20 cellular contexts compared by ENCODE assay signal in genomic region chr7:106668853-106669539, GRCh38. TPM values are rescaled to one million over a fixed set of nuclear protein-coding genes. Genes with fewer than 3 reads are reported as not detected.
DNase-seq lines count a peak whose midpoint lies in the region; ATAC-seq, FAIRE-seq and TF ChIP-seq lines count a peak whose summit lies in the region.
"Had no signal": no experiment of that assay in that cellular context is flagged by ENCODE, and none has a peak within 500 bp of the region (broad histone marks: within the 10 kb centered on the region; RNA-seq: fewer than 3 reads in every experiment).

No MANE protein-coding gene starts in this region.

- no peaks in the 10 kb centered on the region for H3K9me1 ChIP-seq in K562 (ENCODE audit: control insufficient read depth, insufficient read depth, low read length)

- H3K9me3 Mint-ChIP-seq in activated CD4-positive, alpha-beta T cell treated with anti-CD3 and anti-CD28 coated beads for 36 hours (ENCODE audit: low read depth): no peaks in the 10 kb centered on the region
- no peaks in the 10 kb centered on the region for H3K9me3 Mint-ChIP-seq in stimulated activated effector memory CD8-positive, alpha-beta T cell treated with anti-CD3 and anti-CD28 coated beads, Interleukin-12 subunit alpha, Interleukin-12 subunit beta, amount 100 ng/mL, for 72 hours

- no peaks in the 10 kb centered on the region for H3K9me3 ChIP-seq in K562 (replicated peaks; ENCODE audit: control insufficient read depth, insufficient read depth, low read depth, low read length)
- H3K9me3 ChIP-seq: BE2C, Caco-2 had no signal

- peaks cover 0 to 2% of the 10 kb centered on the region in 2 experiments; a peak in 2 of 5 replicates for H3K4me1 ChIP-seq in K562 (replicated peaks in 1 of 2; ENCODE audit: control insufficient read depth in 2 of 2, insufficient read depth in 2 of 2, low read length in 2 of 2)
- H3K4me1 ChIP-seq: BE2C, Caco-2 had no signal

- H2AFZ ChIP-seq in K562 (ENCODE audit: low read depth, low read length): peak overlapping the region; percentile 6; the same call in 1 of the 2 replicates

- TF ChIP-seq EP300 in K562 (IDR thresholded peaks at IDR 0.05; ENCODE audit: low read length): no peak

- no peak for TF ChIP-seq CTCF in K562 (IDR thresholded peaks at IDR 0.05 in 2 of 3, conservative IDR thresholded peaks at IDR 0.05 in 1 of 3; ENCODE audit: insufficient read depth in 2 of 3, low read depth in 1 of 3, low read length in 3 of 3)
- no peak for TF ChIP-seq CTCF in RWPE1 (conservative IDR thresholded peaks at IDR 0.05; ENCODE audit: low read depth)

- no peak overlapping the region for H3K4me3 ChIP-seq in K562

- H3K9ac ChIP-seq in K562 (ENCODE audit: insufficient read depth in 1 of 2, low read depth in 2 of 2, low read length in 2 of 2): no peak overlapping the region
- H3K9ac ChIP-seq: SK-N-SH had no signal

- H3K79me2 ChIP-seq in K562 (ENCODE audit: control insufficient read depth, insufficient read depth, low read length): no peaks in the 10 kb centered on the region

- H3K4me3 Mint-ChIP-seq in activated CD4-positive, alpha-beta T cell treated with anti-CD3 and anti-CD28 coated beads for 36 hours: no peak overlapping the region
- no peak overlapping the region for H3K4me3 Mint-ChIP-seq in stimulated activated effector memory CD8-positive, alpha-beta T cell treated with anti-CD3 and anti-CD28 coated beads, Interleukin-12 subunit alpha, Interleukin-12 subunit beta, amount 100 ng/mL, for 72 hours
- H3K4me3 Mint-ChIP-seq: CD4-positive, CD25-positive, alpha-beta regulatory T cell had no signal

- intact Hi-C loops in activated CD4-positive, alpha-beta T cell treated with anti-CD3 and anti-CD28 coated beads for 36 hours (cut with DNase I, micrococcal nuclease): loop anchor here in 1 of 2 experiments (10.0 kb wide), 1 partner anchor 206 kb away; no protein-coding TSS in a partner anchor
- intact Hi-C loops in K562 (cut with micrococcal nuclease): loop anchor here (2.0 kb wide), 1 partner anchor 64 kb away; no protein-coding TSS in a partner anchor

- POLR2A ChIA-PET in activated CD4-positive, alpha-beta T cell treated with anti-CD3 and anti-CD28 coated beads for 36 hours (lab: Charles Lee): no interaction called here
- POLR2A ChIA-PET in K562 (lab: Yijun Ruan, JAX) (interaction anchor here (0.7 to 1.3 kb wide), 2 partner anchors 10 to 365 kb away, joined by 3 to 9 read pairs; no protein-coding TSS in a partner anchor), RWPE1 (lab: Yijun Ruan, JAX; ENCODE audit: low non-redundant PET) (interaction anchor here (0.5 kb wide), 1 partner anchor 26 kb away, joined by 4 read pairs; no protein-coding TSS in a partner anchor)

- H4K20me1 ChIP-seq in K562 (replicated peaks; ENCODE audit: control insufficient read depth, insufficient read depth, low read length): no peaks in the 10 kb centered on the region

- no peak for TF ChIP-seq POLR2A in K562 (conservative IDR thresholded peaks at IDR 0.05)

- H3K4me1 Mint-ChIP-seq in activated CD4-positive, alpha-beta T cell treated with anti-CD3 and anti-CD28 coated beads for 36 hours: peaks cover 9% of the 10 kb centered on the region
- peaks cover 6% of the 10 kb centered on the region for H3K4me1 Mint-ChIP-seq in stimulated activated effector memory CD8-positive, alpha-beta T cell treated with anti-CD3 and anti-CD28 coated beads, Interleukin-12 subunit alpha, Interleukin-12 subunit beta, amount 100 ng/mL, for 72 hours

- CTCF ChIA-PET in activated CD4-positive, alpha-beta T cell treated with anti-CD3 and anti-CD28 coated beads for 36 hours (lab: Charles Lee): interaction anchor here (0.9 to 2.2 kb wide), 3 partner anchors 11 to 68 kb away, joined by 3 to 10 read pairs (median 7); no protein-coding TSS in a partner anchor
- CTCF ChIA-PET in K562 (lab: Yijun Ruan, JAX; ENCODE audit: low intra/inter-chr PET ratio): no interaction called here
- CTCF ChIA-PET in RWPE1 (lab: Yijun Ruan, JAX): no interaction called here

- H3K27ac Mint-ChIP-seq in activated CD4-positive, alpha-beta T cell treated with anti-CD3 and anti-CD28 coated beads for 36 hours: no peak overlapping the region
- no peak overlapping the region for H3K27ac Mint-ChIP-seq in stimulated activated effector memory CD8-positive, alpha-beta T cell treated with anti-CD3 and anti-CD28 coated beads, Interleukin-12 subunit alpha, Interleukin-12 subunit beta, amount 100 ng/mL, for 72 hours
- H3K27ac Mint-ChIP-seq: CD4-positive, CD25-positive, alpha-beta regulatory T cell had no signal

- no peaks in the 10 kb centered on the region for H3K27me3 Mint-ChIP-seq in activated CD4-positive, alpha-beta T cell treated with anti-CD3 and anti-CD28 coated beads for 36 hours
- H3K27me3 Mint-ChIP-seq: CD4-positive, CD25-positive, alpha-beta regulatory T cell had no signal

- no peaks in the 10 kb centered on the region for H3K36me3 ChIP-seq in K562 (ENCODE audit: control insufficient read depth, insufficient read depth, low read length)
- H3K36me3 ChIP-seq: BE2C had no signal

- peak; percentile 16 for DNase-seq in activated CD4-positive, alpha-beta T cell treated with anti-CD3 and anti-CD28 coated beads for 36 hours
- no peak for DNase-seq in activated CD4-positive, alpha-beta T cell treated with anti-CD3 and anti-CD28 coated beads for 4 hours
- DNase-seq in NCI-H146 treated with DMSO at 0.1 percent for 48 hours (lab: John Stamatoyannopoulos, UW; ENCODE audit: unreplicated experiment): peak; percentile 10
- no peak for DNase-seq in K562 (ENCODE audit: extremely low read depth in 1 of 4, low spot score in 3 of 4)
- no peak for DNase-seq in stimulated activated effector memory CD8-positive, alpha-beta T cell treated with anti-CD3 and anti-CD28 coated beads, Interleukin-12 subunit alpha, Interleukin-12 subunit beta, amount 100 ng/mL, for 72 hours (ENCODE audit: low spot score in 2 of 2)
- DNase-seq in islet precursor cell: no peak
- DNase-seq in RWPE1 (ENCODE audit: low spot score): no peak
- DNase-seq in NOMO-1 treated with DMSO at 0.1 percent for 48 hours (lab: John Stamatoyannopoulos, UW; ENCODE audit: unreplicated experiment): no peak
- DNase-seq: BE2C; Caco-2; CD4-positive, CD25-positive, alpha-beta regulatory T cell; H7; KBM-7; NCI-H1105 treated with DMSO at 0.1 percent for 48 hours; NCI-H187; NCI-H226; NCI-H526; SHP77 treated with DMSO at 0.1 percent for 48 hours; SK-N-SH had no signal

- no peak for ATAC-seq in activated CD4-positive, alpha-beta T cell treated with anti-CD3 and anti-CD28 coated beads for 36 hours
- ATAC-seq in K562: peak; percentile 42; the same call in 2 of the 3 replicates
- peak; percentile 61 for ATAC-seq in stimulated activated effector memory CD8-positive, alpha-beta T cell treated with anti-CD3 and anti-CD28 coated beads, Interleukin-12 subunit alpha, Interleukin-12 subunit beta, amount 100 ng/mL, for 72 hours

- no peak for FAIRE-seq in K562 (lab: Jason Lieb, UNC)
- FAIRE-seq: A204.1 had no signal

- H3K27me3 ChIP-seq in K562 (ENCODE audit: control insufficient read depth in 2 of 2, insufficient read depth in 2 of 2, low read length in 2 of 2): no peaks in the 10 kb centered on the region
- H3K27me3 ChIP-seq: BE2C had no signal

- in situ Hi-C loops in K562 (cut with MboI): loop anchor here (5.0 kb wide), 1 partner anchor 63 kb away; no protein-coding TSS in a partner anchor

- H3K36me3 Mint-ChIP-seq in activated CD4-positive, alpha-beta T cell treated with anti-CD3 and anti-CD28 coated beads for 36 hours (ENCODE audit: low read depth): peaks cover 2% of the 10 kb centered on the region
- H3K36me3 Mint-ChIP-seq in stimulated activated effector memory CD8-positive, alpha-beta T cell treated with anti-CD3 and anti-CD28 coated beads, Interleukin-12 subunit alpha, Interleukin-12 subunit beta, amount 100 ng/mL, for 72 hours: no peaks in the 10 kb centered on the region
- H3K36me3 Mint-ChIP-seq: CD4-positive, CD25-positive, alpha-beta regulatory T cell had no signal

- TF ChIP-seq RAD21 in K562 (CRISPR knock-in tag; conservative IDR thresholded peaks at IDR 0.05 in 1 of 2, IDR thresholded peaks at IDR 0.05 in 1 of 2): no peak

- no peak overlapping the region for H3K4me2 ChIP-seq in K562 (ENCODE audit: insufficient read depth, low read length)
- H3K4me2 ChIP-seq: SK-N-SH had no signal

- WGBS in K562 (ENCODE audit: insufficient coverage, low coverage, missing lambda C conversion rate): 57% methylated on average over 6 of the region's 6 CpGs

- no TSS peak for BruUV-seq in K562 (replicated peaks; lab: Mats Ljungman, UMichigan)

- no peak overlapping the region for H3K27ac ChIP-seq in K562 (ENCODE audit: extremely low read depth, low read depth, low read length)
- no peak overlapping the region for H3K27ac ChIP-seq in RWPE1

TF ChIP-seq in K562, 482 proteins besides CTCF, POLR2A, EP300 and RAD21 (continues in another document):
- 0 out of 2 replicates have a peak, but pooled peaks have one; percentile 30 for TF ChIP-seq ZNF316 (IDR thresholded peaks at IDR 0.05)
- no peak for TF ChIP-seq ZFPM2 (CRISPR knock-in tag; IDR thresholded peaks at IDR 0.05)

RNA-seq across cellular contexts. Expression of gene CCDC71L, which starts 8.0 kb away (rescaled TPM):
- 10 to 100 TPM; 16.0 to 18.6 TPM for total RNA-seq in activated CD4-positive, alpha-beta T cell treated with anti-CD3 and anti-CD28 coated beads for 36 hours
- total RNA-seq in K562 (2011; cell fraction: chromatin; rRNA removed; ENCODE audit: low replicate concordance): 17.4 and 20.0 TPM in 2 replicates
- 19.7 and 20.5 TPM in 2 replicates for total RNA-seq in K562 (2011; cell fraction: nucleolus; rRNA removed)
- 23.1 and 28.9 TPM in 2 replicates for total RNA-seq in K562 (2011; cell fraction: nucleoplasm; rRNA removed)
- total RNA-seq in K562 (2014; rRNA removed) (78.7 and 83.9 TPM in 2 replicates), K562 (2014; rRNA removed; fragmentation: Illumina TruSeq; extraction: Trizol) (26.2 and 32.8 TPM in 2 replicates), K562 (2015; rRNA removed; fragmentation: Illumina TruSeq; extraction: Trizol) (21.3 and 22.2 TPM in 2 replicates), K562 (2021) (96.1 and 108 TPM in 2 replicates)
- polyA plus RNA-seq in K562 (2011; rRNA removed) (16.0 and 25.4 TPM in 2 replicates), K562 (2014; fragmentation: Illumina TruSeq; extraction: Trizol) (23.2 and 39.7 TPM in 2 replicates), K562 (2014; fragmentation: Nextera tagmentation; extraction: Ambion mirVana) (1 to 10 TPM; 5.7 to 7.7 TPM), K562 (2014; rRNA removed) (59.1 and 61.3 TPM in 2 replicates)
- polyA plus RNA-seq in K562 (2011; cell fraction: cytosol; rRNA removed): 20.8 and 43.7 TPM in 2 replicates
- 17.5 and 23.9 TPM in 2 replicates for polyA plus RNA-seq in K562 (2011; cell fraction: nucleus; rRNA removed)
- polyA plus RNA-seq in K562 (2012): 59.3 and 80.9 TPM in 2 replicates
- 11.8 and 13.3 TPM in 2 replicates for polyA minus RNA-seq in K562 (2011; rRNA and poly(A)+ RNA removed)
- 14.5 and 18.4 TPM in 2 replicates for polyA minus RNA-seq in K562 (2011; cell fraction: cytosol; rRNA and poly(A)+ RNA removed)
- 16.4 and 23.1 TPM in 2 replicates for polyA minus RNA-seq in K562 (2011; cell fraction: nucleus; rRNA and poly(A)+ RNA removed)

Comparison
In these comparisons a context has a peak if more than half of its experiments do, and no peak if none do; other contexts are left out.
1. DNase-seq: peak in activated CD4-positive, alpha-beta T cell treated with anti-CD3 and anti-CD28 coated beads for 36 hours (single experiment) and NCI-H146 treated with DMSO at 0.1 percent for 48 hours (single experiment); none in activated CD4-positive, alpha-beta T cell treated with anti-CD3 and anti-CD28 coated beads for 4 hours (0 of 2), K562 (0 of 4), stimulated activated effector memory CD8-positive, alpha-beta T cell treated with anti-CD3 and anti-CD28 coated beads, Interleukin-12 subunit alpha, Interleukin-12 subunit beta, amount 100 ng/mL, for 72 hours (0 of 2), islet precursor cell (single experiment), RWPE1 (single experiment) and NOMO-1 treated with DMSO at 0.1 percent for 48 hours (single experiment).